ENCODE assay signal across 1 cellular context in genomic region chr1:219567341-219567947, GRCh38.
TF ChIP-seq lines count a peak whose summit lies in the region.

No MANE protein-coding gene starts in this region.

TF ChIP-seq in SK-N-SH, 30 proteins besides CTCF, POLR2A, EP300 and RAD21 (continued from another document):
- TF ChIP-seq ZBTB33 (IDR thresholded peaks at IDR 0.05; ENCODE audit: borderline replicate concordance, low read depth) (no peak), GATA2 (CRISPR knock-in tag; IDR thresholded peaks at IDR 0.05) (no peak), ELF1 (IDR thresholded peaks at IDR 0.05) (no peak), FOXJ3 (CRISPR knock-in tag; IDR thresholded peaks at IDR 0.05) (no peak), REST (IDR thresholded peaks at IDR 0.05; ENCODE audit: low read depth, low read length) (no peak), SMC3 (IDR thresholded peaks at IDR 0.05; ENCODE audit: low read depth, low read length) (peak; percentile 82)
